Comparison of ENCODE assay signal across 9 cellular contexts in the genomic region with DNA sequence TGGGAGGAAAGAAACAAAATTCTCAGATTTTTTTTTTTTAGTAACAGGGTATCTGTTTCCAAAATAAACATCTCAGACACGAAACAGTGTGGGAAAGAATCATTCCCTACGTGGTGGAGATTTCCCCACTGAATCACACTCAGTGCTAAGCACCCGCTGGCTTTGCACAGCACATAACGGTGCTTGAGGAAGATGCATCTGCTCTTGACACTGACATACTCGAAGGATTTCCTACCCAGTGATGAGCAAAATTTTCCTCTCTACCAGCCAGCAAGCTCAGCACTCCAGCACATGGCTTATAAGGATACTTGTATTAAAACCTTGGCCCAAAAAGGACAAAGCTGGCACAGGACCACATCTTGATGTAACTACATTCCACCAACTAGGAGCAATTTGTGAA. TPM values are rescaled to one million over a fixed set of nuclear protein-coding genes. Genes with fewer than 3 reads are reported as not detected.
A peak's percentile ranks its signal among the peaks of the same experiment; 100 is the strongest.
DNase-seq lines count a peak whose midpoint lies in the region; ATAC-seq and TF ChIP-seq lines count a peak whose summit lies in the region.
"Had no signal": no experiment of that assay in that cellular context is flagged by ENCODE, and none has a peak within 500 bp of the region (broad histone marks: within the 10 kb centered on the region; RNA-seq: fewer than 3 reads in every experiment).

No MANE protein-coding gene starts in this region.

- no peak overlapping the region for H3K4me3 Mint-ChIP-seq in activated naive CD8-positive, alpha-beta T cell treated with anti-CD3 and anti-CD28 coated beads for 36 hours
- H3K4me3 Mint-ChIP-seq: activated CD4-positive, alpha-beta T cell treated with anti-CD3 and anti-CD28 coated beads, Interleukin-2, amount 10 ng/mL, durations not matched to agents 7 days and 5 days had no signal

- DNase-seq in ELR (ENCODE audit: low read depth), result peak; percentile 18
- no peak for DNase-seq in activated naive CD8-positive, alpha-beta T cell treated with anti-CD3 and anti-CD28 coated beads for 36 hours
- peak; percentile 55 for DNase-seq in left cardiac atrium
- DNase-seq in GM20000 (ENCODE audit: low spot score), result no peak
- no peak for DNase-seq in hippocampal formation (lab: John Stamatoyannopoulos, UW)
- DNase-seq in NCI-H510A treated with DMSO at 0.1 percent for 48 hours (lab: John Stamatoyannopoulos, UW), result no peak
- DNase-seq: activated CD4-positive, alpha-beta T cell treated with anti-CD3 and anti-CD28 coated beads, Interleukin-2, amount 10 ng/mL, durations not matched to agents 7 days and 5 days had no signal

- H3K4me1 Mint-ChIP-seq in activated naive CD8-positive, alpha-beta T cell treated with anti-CD3 and anti-CD28 coated beads for 36 hours, result peaks cover 16% of the 10 kb centered on the region

- H3K4me3 ChIP-seq in skeletal muscle satellite cell (ENCODE audit: low read length), result no peak overlapping the region

- no peaks in the 10 kb centered on the region for H3K27me3 Mint-ChIP-seq in activated naive CD8-positive, alpha-beta T cell treated with anti-CD3 and anti-CD28 coated beads for 36 hours
- H3K27me3 Mint-ChIP-seq: activated CD4-positive, alpha-beta T cell treated with anti-CD3 and anti-CD28 coated beads, Interleukin-2, amount 10 ng/mL, durations not matched to agents 7 days and 5 days had no signal

- peaks cover 37% of the 10 kb centered on the region for H3K36me3 ChIP-seq in skeletal muscle satellite cell (ENCODE audit: insufficient read depth, low read length)

- peaks cover 22% of the 10 kb centered on the region for H3K4me1 ChIP-seq in skeletal muscle satellite cell (ENCODE audit: control insufficient read depth, insufficient read depth, low read length)

- H3K36me3 Mint-ChIP-seq in activated naive CD8-positive, alpha-beta T cell treated with anti-CD3 and anti-CD28 coated beads for 36 hours, result peaks cover 25% of the 10 kb centered on the region

- H3K27me3 ChIP-seq in skeletal muscle satellite cell (ENCODE audit: control insufficient read depth, insufficient read depth, low read length), result no peaks in the 10 kb centered on the region

- H3K9me3 ChIP-seq in skeletal muscle satellite cell (replicated peaks; ENCODE audit: low read length), result no peaks in the 10 kb centered on the region

- H3K9ac ChIP-seq in skeletal muscle satellite cell (ENCODE audit: low read depth, low read length), result peak overlapping the region; percentile 60

- intact Hi-C loops in left cardiac atrium (cut with DNase I), result loop anchor here in 1 of 2 donors (5.0 kb wide), 1 partner anchor 208 kb away; no protein-coding TSS in a partner anchor

- peak overlapping the region; percentile 20 for H3K27ac Mint-ChIP-seq in activated naive CD8-positive, alpha-beta T cell treated with anti-CD3 and anti-CD28 coated beads for 36 hours
- H3K27ac Mint-ChIP-seq: activated CD4-positive, alpha-beta T cell treated with anti-CD3 and anti-CD28 coated beads, Interleukin-2, amount 10 ng/mL, durations not matched to agents 7 days and 5 days had no signal

- no peaks in the 10 kb centered on the region for H3K9me3 Mint-ChIP-seq in activated naive CD8-positive, alpha-beta T cell treated with anti-CD3 and anti-CD28 coated beads for 36 hours
- H3K9me3 Mint-ChIP-seq: activated CD4-positive, alpha-beta T cell treated with anti-CD3 and anti-CD28 coated beads, Interleukin-2, amount 10 ng/mL, durations not matched to agents 7 days and 5 days had no signal

- H3K4me2 ChIP-seq in skeletal muscle satellite cell (ENCODE audit: low read length), result peak overlapping the region; percentile 42

- ATAC-seq in left cardiac atrium (peak; percentile 88 to 98), HG02763 (IDR thresholded peaks at IDR 0.05; ENCODE audit: unreplicated experiment) (no peak)

- TF ChIP-seq CTCF in GM20000 (IDR thresholded peaks at IDR 0.05; ENCODE audit: extremely low read depth, missing control alignments), result no peak

RNA-seq across cellular contexts. Expression of a gene that starts 59.1 kb away (rescaled TPM):
- 10 to 100 TPM; 29.4 to 31.4 TPM for total RNA-seq in activated naive CD8-positive, alpha-beta T cell treated with anti-CD3 and anti-CD28 coated beads for 36 hours
- 10 to 100 TPM; 23.2 to 24.0 TPM for total RNA-seq in left cardiac atrium
- 39.5 and 42.2 TPM in 2 replicates for total RNA-seq in skeletal muscle satellite cell (2012; rRNA removed)

Comparison
In these comparisons a context has a peak if more than half of its experiments do, and no peak if none do; other contexts are left out.
1. DNase-seq: peak in ELR (single experiment) and left cardiac atrium (single experiment); none in activated naive CD8-positive, alpha-beta T cell treated with anti-CD3 and anti-CD28 coated beads for 36 hours (single experiment), GM20000 (single experiment), hippocampal formation (0 of 2) and NCI-H510A treated with DMSO at 0.1 percent for 48 hours (single experiment).